ENCODE assay signal across 8 cellular contexts in genomic region chr17:2030779-2031163, GRCh38. TPM values are rescaled to one million over a fixed set of nuclear protein-coding genes. Genes with fewer than 3 reads are reported as not detected.
A peak's percentile ranks its signal among the peaks of the same experiment; 100 is the strongest.
DNase-seq lines count a peak whose midpoint lies in the region; ATAC-seq and TF ChIP-seq lines count a peak whose summit lies in the region.

No MANE protein-coding gene starts in this region.

- no peak overlapping the region for H3K14ac ChIP-seq in IMR-90 (replicated peaks; ENCODE audit: low read depth, low read length)

- H3K9me3 ChIP-seq in IMR-90 (ENCODE audit: control insufficient read depth, insufficient read depth, low read length), result no peaks in the 10 kb centered on the region
- no peaks in the 10 kb centered on the region for H3K9me3 ChIP-seq in breast epithelium

- no TSS peak for BruUV-seq in IMR-90 (replicated peaks; lab: Mats Ljungman, UMichigan)

- H2BK15ac ChIP-seq in IMR-90 (ENCODE audit: low read depth, low read length), result no peak overlapping the region; the same call in 2 of the 3 replicates

- peak overlapping the region in 1 of 2 experiments; percentile 51; a peak in 1 of 4 replicates for H4K8ac ChIP-seq in IMR-90 (ENCODE audit: low read depth in 2 of 2, low read length in 2 of 2)

- peak overlapping the region; percentile 86 for H2AK9ac ChIP-seq in IMR-90 (replicated peaks; ENCODE audit: low read depth, low read length, poor library complexity)

- CTCF ChIA-PET in IMR-90 (lab: Yijun Ruan, JAX), result interaction anchor here (1.0 kb wide), 1 partner anchor 122 kb away, joined by 4 read pairs; no protein-coding TSS in a partner anchor

- dilution Hi-C loops in IMR-90 (cut with HindIII; ENCODE audit: low sequenced_read_pairs, unreplicated experiment), result no loop called here

- WGBS in IMR-90 (ENCODE audit: extremely low coverage in 2 of 2, insufficient read length in 1 of 2), 2 experiments, result no CpG with 5 or more reads among the region's 10 CpGs
- 21% methylated on average over 10 of the region's 10 CpGs for WGBS in urinary bladder

- peaks cover 3% of the 10 kb centered on the region; the same call in 1 of the 2 replicates for H4K20me1 ChIP-seq in IMR-90 (ENCODE audit: insufficient read depth, low read length)

- H3K4ac ChIP-seq in IMR-90 (ENCODE audit: low read depth, low read length), result peak overlapping the region; percentile 66

- no peak overlapping the region for H3K18ac ChIP-seq in IMR-90 (ENCODE audit: low read depth, low read length)

- POLR2A ChIA-PET in IMR-90 (lab: Charles Lee; ENCODE audit: unreplicated experiment), result no interaction called here

- intact Hi-C loops in IMR-90 (cut with micrococcal nuclease), result loop anchor here (1.0 to 5.0 kb wide), 2 partner anchors 148 to 453 kb away; no protein-coding TSS in a partner anchor
- intact Hi-C loops in breast epithelium (cut with DNase I; ENCODE audit: low total_unique reads), result no loop called here

- peak; percentile 74 for TF ChIP-seq RAD21 in IMR-90 (IDR thresholded peaks at IDR 0.05; ENCODE audit: low read length)

- no peak overlapping the region for H2BK20ac ChIP-seq in IMR-90 (ENCODE audit: low read depth, low read length)

- H3K36me3 ChIP-seq in IMR-90 (ENCODE audit: control insufficient read depth, insufficient read depth, low read length) (peaks cover 6% of the 10 kb centered on the region), breast epithelium (no peaks in the 10 kb centered on the region), urinary bladder (ENCODE audit: insufficient read depth) (no peaks in the 10 kb centered on the region)

- no peak overlapping the region for H3K56ac ChIP-seq in IMR-90 (ENCODE audit: extremely low read depth, insufficient read depth, low read length)

- peak overlapping the region; percentile 67 for H2AFZ ChIP-seq in IMR-90 (replicated peaks; ENCODE audit: low read length, poor library complexity)

- H2BK5ac ChIP-seq in IMR-90 (ENCODE audit: low read depth, low read length, poor library complexity, severe bottlenecking), result peak overlapping the region; percentile 40

- DNase-seq in GM12864 (ENCODE audit: low read depth) (no peak), IMR-90 (no peak), breast epithelium (ENCODE audit: low spot score in 2 of 2) (no peak), middle frontal gyrus (ENCODE audit: extremely low spot score, low spot score) (peak; percentile 68), DMS114 treated with DMSO at 0.1 percent for 48 hours (lab: John Stamatoyannopoulos, UW; ENCODE audit: unreplicated experiment) (no peak), GF-D8 (lab: John Stamatoyannopoulos, UW) (no peak)

- peaks cover 16% of the 10 kb centered on the region for H3K9me1 ChIP-seq in IMR-90 (ENCODE audit: insufficient read depth, low read length)

- TF ChIP-seq POLR2A in IMR-90 (IDR thresholded peaks at IDR 0.05; ENCODE audit: low read depth, low read length) (no peak), breast epithelium (IDR thresholded peaks at IDR 0.05) (no peak)

- H4K5ac ChIP-seq in IMR-90 (ENCODE audit: low read depth, low read length), result no peak overlapping the region; the same call in 1 of the 2 replicates

- H3K23ac ChIP-seq in IMR-90 (ENCODE audit: low read depth, low read length), result 0 out of 2 replicates have a peak overlapping the region, but pooled peaks have one; percentile 2

- peak overlapping the region; percentile 59 for H2AK5ac ChIP-seq in IMR-90 (ENCODE audit: low read depth, low read length)

- H3K27me3 ChIP-seq in IMR-90 (ENCODE audit: control insufficient read depth, insufficient read depth, low read length) (peaks cover 10% of the 10 kb centered on the region), breast epithelium (peaks cover 0 to 3% of the 10 kb centered on the region in 2 donors)

- ATAC-seq in IMR-90 (ENCODE audit: low read depth), result no peak
- ATAC-seq in GM18909 (IDR thresholded peaks at IDR 0.05; ENCODE audit: poor library complexity, unreplicated experiment), result no peak

- no peak overlapping the region for H2BK120ac ChIP-seq in IMR-90 (ENCODE audit: low read depth, low read length)

- in situ Hi-C loops in IMR-90 (cut with MboI; ENCODE audit: low sequenced_read_pairs), result loop anchor here (25.0 kb wide), 1 partner anchor 318 kb away; the partner anchor contains the start of genes TLCD2 and WDR81

- H3K79me1 ChIP-seq in IMR-90 (ENCODE audit: low read depth in 1 of 2, low read length in 2 of 2), result peaks cover 17 to 44% of the 10 kb centered on the region in 2 experiments

- TF ChIP-seq CTCF in GM12864 (IDR thresholded peaks at IDR 0.05; ENCODE audit: low read depth, low read length, missing control alignments) (peak; percentile 69), IMR-90 (conservative IDR thresholded peaks at IDR 0.05; ENCODE audit: low read depth, low read length) (peak; percentile 66), breast epithelium (IDR thresholded peaks at IDR 0.05) (peak in 1 of 3 donors; percentile 31)

- peak overlapping the region; percentile 5; the same call in 1 of the 2 replicates for H4K91ac ChIP-seq in IMR-90 (ENCODE audit: insufficient read depth, low read depth, low read length)

- peak overlapping the region; percentile 55 for H3K9ac ChIP-seq in IMR-90 (ENCODE audit: low read depth, low read length)

- H3K4me2 ChIP-seq in IMR-90 (ENCODE audit: low read depth, low read length), result peak overlapping the region; percentile 70

- H3K27ac ChIP-seq in IMR-90 (ENCODE audit: insufficient read depth, low read length), result peak overlapping the region; percentile 37
- no peak overlapping the region for H3K27ac ChIP-seq in breast epithelium
- no peak overlapping the region for H3K27ac ChIP-seq in urinary bladder (ENCODE audit: low read depth)

- H3K4me3 ChIP-seq in GM12864 (ENCODE audit: low read depth, low read length), result peak overlapping the region; percentile 95
- peak overlapping the region; percentile 68 for H3K4me3 ChIP-seq in IMR-90 (ENCODE audit: insufficient read depth, low read depth, low read length)
- H3K4me3 ChIP-seq in breast epithelium, result peak overlapping the region; percentile 88 to 96 (median 94)
- H3K4me3 ChIP-seq in urinary bladder (ENCODE audit: low read depth, low read length), result peak overlapping the region; percentile 72

- H3K4me1 ChIP-seq in IMR-90 (ENCODE audit: control insufficient read depth, insufficient read depth, low read length) (peaks cover 17% of the 10 kb centered on the region), breast epithelium (peaks cover 0 to 7% of the 10 kb centered on the region in 2 donors), urinary bladder (ENCODE audit: insufficient read depth) (peaks cover 5% of the 10 kb centered on the region)

TF ChIP-seq in IMR-90, 13 proteins besides CTCF, POLR2A, EP300 and RAD21:
- no peak for TF ChIP-seq FOS (IDR thresholded peaks at IDR 0.05; ENCODE audit: low read depth, low read length)
- TF ChIP-seq USF2 (IDR thresholded peaks at IDR 0.05; ENCODE audit: low read depth, low read length), result no peak
- TF ChIP-seq NFE2L2 (IDR thresholded peaks at IDR 0.05; ENCODE audit: low read depth, low read length), result no peak
- TF ChIP-seq BHLHE40 (IDR thresholded peaks at IDR 0.05; ENCODE audit: low read depth, low read length), result no peak
- TF ChIP-seq MAZ (IDR thresholded peaks at IDR 0.05; ENCODE audit: borderline replicate concordance, low read depth, low read length), result no peak
- no peak; the same call in none of the 2 replicates for TF ChIP-seq SMC3 (IDR thresholded peaks at IDR 0.05; ENCODE audit: low read depth, low read length)
TF ChIP-seq in IMR-90: peak in this region for 0.

RNA-seq across cellular contexts. Expression of gene DPH1, which starts 0.8 kb away (rescaled TPM):
- total RNA-seq in IMR-90 (2012; rRNA removed) (20.6 and 24.4 TPM in 2 replicates), breast epithelium (10 to 100 TPM; 28.3 to 66.6 (median 55.7) TPM), urinary bladder (17.4 TPM)
- polyA plus RNA-seq in IMR-90 (2012; rRNA removed) (49.9 and 51.9 TPM in 2 replicates), urinary bladder (36.5 TPM)
- polyA plus RNA-seq in IMR-90 (2012; cell fraction: cytosol; rRNA removed), result 31.8 and 38.7 TPM in 2 replicates
- polyA plus RNA-seq in IMR-90 (2012; cell fraction: nucleus; rRNA removed; ENCODE audit: low replicate concordance), result 153 and 299 TPM in 2 replicates

RNA-seq across cellular contexts. Expression of gene RTN4RL1, which starts 5.6 kb away (rescaled TPM):
- under 0.01 TPM in 2 replicates for total RNA-seq in IMR-90 (2012; rRNA removed)
- polyA plus RNA-seq in IMR-90 (2012; rRNA removed), result 0.03 and 0.04 TPM in 2 replicates
- 0.07 TPM in 1 of 2 replicates, not detected in the other for polyA plus RNA-seq in IMR-90 (2012; cell fraction: cytosol; rRNA removed)
- 0.03 TPM in 1 of 2 replicates, not detected in the other for polyA plus RNA-seq in IMR-90 (2012; cell fraction: nucleus; rRNA removed; ENCODE audit: low replicate concordance)
- total RNA-seq in breast epithelium, result 10 to 100 TPM in 2 of 3 donors, 1 to 10 TPM in 1; 3.8 to 19.6 (median 14.1) TPM
- 1.3 TPM for total RNA-seq in urinary bladder
- polyA plus RNA-seq in urinary bladder, result 4.5 TPM

RNA-seq across cellular contexts. Expression of gene OVCA2, which starts 11.1 kb away (rescaled TPM):
- total RNA-seq in IMR-90 (2012; rRNA removed) (38.7 and 42.2 TPM in 2 replicates), breast epithelium (10 to 100 TPM; 24.3 to 35.4 (median 32.5) TPM), urinary bladder (9.5 TPM)
- polyA plus RNA-seq in IMR-90 (2012; rRNA removed) (46.9 and 52.6 TPM in 2 replicates), urinary bladder (40.1 TPM)
- 40.4 and 50.0 TPM in 2 replicates for polyA plus RNA-seq in IMR-90 (2012; cell fraction: cytosol; rRNA removed)
- polyA plus RNA-seq in IMR-90 (2012; cell fraction: nucleus; rRNA removed; ENCODE audit: low replicate concordance), result 23.2 and 26.2 TPM in 2 replicates

RNA-seq across cellular contexts. Expression of gene HIC1, which starts 24.1 kb away (rescaled TPM):
- 10.0 and 10.4 TPM in 2 replicates for total RNA-seq in IMR-90 (2012; rRNA removed)
- polyA plus RNA-seq in IMR-90 (2012; rRNA removed), result 23.0 and 30.9 TPM in 2 replicates
- polyA plus RNA-seq in IMR-90 (2012; cell fraction: cytosol; rRNA removed), result 17.8 and 60.2 TPM in 2 replicates
- 69.0 and 122 TPM in 2 replicates for polyA plus RNA-seq in IMR-90 (2012; cell fraction: nucleus; rRNA removed; ENCODE audit: low replicate concordance)
- total RNA-seq in breast epithelium, result 10 to 100 TPM; 12.6 to 16.4 (median 12.7) TPM
- total RNA-seq in urinary bladder, result 31.4 TPM
- 19.2 TPM for polyA plus RNA-seq in urinary bladder
